ENCODE assay signal across 11 cellular contexts in the genomic region with DNA sequence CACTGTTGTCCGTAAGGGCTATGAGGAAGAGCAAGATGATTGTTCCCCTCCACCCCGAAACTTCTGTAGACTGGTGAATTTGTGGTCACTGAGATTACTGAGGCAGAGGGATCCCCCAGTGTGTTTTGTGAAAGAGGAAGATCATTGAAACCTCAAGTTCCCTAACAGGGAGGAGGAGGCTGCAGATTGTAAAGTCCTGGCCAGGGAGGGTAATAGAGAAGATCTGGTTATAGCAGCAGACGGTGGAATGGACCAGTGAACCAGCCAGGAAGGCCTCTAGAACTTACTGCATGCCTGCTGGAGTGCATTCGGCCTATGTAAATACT. TPM values are rescaled to one million over a fixed set of nuclear protein-coding genes. Genes with fewer than 3 reads are reported as not detected.
A peak's percentile ranks its signal among the peaks of the same experiment; 100 is the strongest.
DNase-seq lines count a peak whose midpoint lies in the region; ATAC-seq and TF ChIP-seq lines count a peak whose summit lies in the region.
"Had no signal": no experiment of that assay in that cellular context is flagged by ENCODE, and none has a peak within 500 bp of the region (broad histone marks: within the 10 kb centered on the region; RNA-seq: fewer than 3 reads in every experiment).

No MANE protein-coding gene starts in this region.

- TF ChIP-seq CTCF in type B pancreatic cell (conservative IDR thresholded peaks at IDR 0.05): no peak
- TF ChIP-seq CTCF in tibial nerve (IDR thresholded peaks at IDR 0.05): no peak

- TF ChIP-seq POLR2A in tibial nerve (IDR thresholded peaks at IDR 0.05): no peak

- 80 to 93% methylated on average over 4 of the region's 4 CpGs for WGBS in tibial nerve, 2 donors

- no peak overlapping the region for H3K4me3 ChIP-seq in tibial nerve
- H3K4me3 ChIP-seq: adrenal gland had no signal

- H3K27ac ChIP-seq in tibial nerve: no peak overlapping the region
- H3K27ac ChIP-seq: adrenal gland had no signal

- peaks cover 19% of the 10 kb centered on the region for H3K4me1 Mint-ChIP-seq in type B pancreatic cell (ENCODE audit: unreplicated experiment)

- peaks cover 0 to 39% (median 11%) of the 10 kb centered on the region in 3 donors for H3K36me3 ChIP-seq in tibial nerve

- H3K27ac Mint-ChIP-seq in type B pancreatic cell: no peak overlapping the region
- H3K27ac Mint-ChIP-seq: progenitor cell of endocrine pancreas had no signal

- peak; percentile 12 for DNase-seq in CMK (ENCODE audit: low read depth)
- DNase-seq in SKM-1 treated with dmso at 0.1 percent for 144 hours (lab: John Stamatoyannopoulos, UW; ENCODE audit: unreplicated experiment): peak; percentile 79
- DNase-seq in activated T-cell treated with anti-CD3 and anti-CD28 coated beads for 4 hours: no peak
- no peak for DNase-seq in type B pancreatic cell (ENCODE audit: extremely low spot score, unreplicated experiment)
- no peak for DNase-seq in HUDEP-2 (lab: John Stamatoyannopoulos, UW; ENCODE audit: unreplicated experiment in 76 of 76)
- DNase-seq in tibial nerve (ENCODE audit: low spot score in 2 of 2): no peak
- DNase-seq: COR-L47 had no signal

- no peak overlapping the region for H3K4me3 Mint-ChIP-seq in type B pancreatic cell

- no peaks in the 10 kb centered on the region for H3K9me3 Mint-ChIP-seq in type B pancreatic cell

- ATAC-seq in GM19452 (IDR thresholded peaks at IDR 0.05; ENCODE audit: unreplicated experiment) (peak; percentile 67), HG03095 (IDR thresholded peaks at IDR 0.05; ENCODE audit: unreplicated experiment) (peak; percentile 76)

- peaks cover 0 to 25% (median 12%) of the 10 kb centered on the region in 4 donors for H3K4me1 ChIP-seq in tibial nerve

- H3K27me3 Mint-ChIP-seq in type B pancreatic cell: no peaks in the 10 kb centered on the region
- H3K27me3 Mint-ChIP-seq: progenitor cell of endocrine pancreas had no signal

- no peak for TF ChIP-seq EP300 in tibial nerve (IDR thresholded peaks at IDR 0.05)

- peaks cover 14% of the 10 kb centered on the region for H3K36me3 Mint-ChIP-seq in type B pancreatic cell

- no peaks in the 10 kb centered on the region for H3K9me3 ChIP-seq in tibial nerve
- H3K9me3 ChIP-seq: adrenal gland had no signal

- no peaks in the 10 kb centered on the region for H3K27me3 ChIP-seq in tibial nerve
- H3K27me3 ChIP-seq: adrenal gland had no signal

RNA-seq across cellular contexts. Expression of a gene that starts 31.1 kb away (rescaled TPM):
- total RNA-seq in type B pancreatic cell (ENCODE audit: low replicate concordance) (20.6 and 21.9 TPM in 2 replicates), tibial nerve (10 to 100 TPM; 10.4 to 14.4 (median 12.3) TPM)

Comparison
In these comparisons a context has a peak if more than half of its experiments do, and no peak if none do; other contexts are left out.
1. DNase-seq: peak in CMK (single experiment) and SKM-1 treated with dmso at 0.1 percent for 144 hours (single experiment); none in activated T-cell treated with anti-CD3 and anti-CD28 coated beads for 4 hours (single experiment), type B pancreatic cell (single experiment), HUDEP-2 (0 of 76) and tibial nerve (0 of 2).